Comparison of ENCODE assay signal across 16 cellular contexts in the genomic region with DNA sequence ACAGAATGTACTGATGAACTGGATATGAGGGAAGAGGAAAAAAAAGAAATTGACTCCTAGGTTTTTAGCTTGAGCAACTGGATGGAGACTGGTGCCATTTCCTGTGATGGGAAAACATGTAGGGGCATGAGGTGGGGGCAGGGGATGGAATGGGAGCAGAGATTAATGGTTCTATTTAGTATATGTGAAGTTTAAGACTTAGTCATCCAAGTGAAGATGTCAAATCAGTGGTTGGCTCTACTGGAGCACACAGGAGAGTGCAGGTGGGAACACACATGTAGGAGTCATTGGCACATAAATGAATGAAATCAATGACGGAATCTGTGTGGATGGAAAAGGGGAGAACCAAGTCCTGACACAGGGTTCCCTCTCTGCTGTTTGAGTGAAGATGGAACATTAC.
"Had no signal": no experiment of that assay in that cellular context is flagged by ENCODE, and none has a peak within 500 bp of the region (broad histone marks: within the 10 kb centered on the region; RNA-seq: fewer than 3 reads in every experiment).

No MANE protein-coding gene starts in this region.

- H3K4me1 ChIP-seq: lower lobe of right lung, tibial artery had no signal

- FAIRE-seq: endothelial cell of umbilical vein, islet of Langerhans had no signal

- H3K36me3 Mint-ChIP-seq: activated naive CD4-positive, alpha-beta T cell treated with anti-CD3 and anti-CD28 coated beads, Interleukin-2, amount 10 ng/mL, durations not matched to agents 7 days and 5 days had no signal

- H3K36me3 ChIP-seq: cardiac muscle cell, lower lobe of right lung, tibial artery had no signal

- DNase-seq: activated CD4-positive, alpha-beta T cell treated with anti-CD3 and anti-CD28 coated beads, Interleukin-2, amount 50 U/mL, for 1 hour; activated naive CD4-positive, alpha-beta T cell treated with anti-CD3 and anti-CD28 coated beads, Interleukin-2, amount 10 ng/mL, durations not matched to agents 7 days and 5 days; dermis blood vessel endothelial cell; effector memory CD4-positive, alpha-beta T cell; foreskin fibroblast; glutamatergic neuron; lower lobe of right lung; retina; stimulated activated CD4-positive, alpha-beta T cell treated with anti-CD3 and anti-CD28 coated beads, Interleukin-2, amount 100 ng/mL, for 24 hours; stimulated activated naive CD8-positive, alpha-beta T cell treated with anti-CD3 and anti-CD28 coated beads, Interleukin-15, Interleukin-2, amounts not matched to agents 100 U/mL and 50 U/mL, for 24 hours; substantia nigra; T-helper 9 cell; tibial artery had no signal

- H3K4me3 Mint-ChIP-seq: activated naive CD4-positive, alpha-beta T cell treated with anti-CD3 and anti-CD28 coated beads, Interleukin-2, amount 10 ng/mL, durations not matched to agents 7 days and 5 days had no signal

- H3K4me3 ChIP-seq: cardiac muscle cell, lower lobe of right lung, tibial artery had no signal

- H3K27ac Mint-ChIP-seq: activated naive CD4-positive, alpha-beta T cell treated with anti-CD3 and anti-CD28 coated beads, Interleukin-2, amount 10 ng/mL, durations not matched to agents 7 days and 5 days had no signal

- H3K27ac ChIP-seq: cardiac muscle cell, lower lobe of right lung, tibial artery had no signal

- H3K27me3 ChIP-seq: cardiac muscle cell had no signal

- H3K9me3 ChIP-seq: lower lobe of right lung had no signal

- ATAC-seq: lower lobe of right lung; stimulated activated naive CD8-positive, alpha-beta T cell treated with anti-CD3 and anti-CD28 coated beads, Interleukin-15, Interleukin-2, amounts not matched to agents 100 U/mL and 50 U/mL, for 24 hours had no signal
